ENCODE assay signal across 8 cellular contexts in genomic region chrX:40158036-40158706, GRCh38.
DNase-seq lines count a peak whose midpoint lies in the region; ATAC-seq and TF ChIP-seq lines count a peak whose summit lies in the region.

No MANE protein-coding gene starts in this region.

- POLR2A ChIA-PET in activated CD4-positive, alpha-beta T cell treated with anti-CD3 and anti-CD28 coated beads for 36 hours (lab: Charles Lee), result no interaction called here
- POLR2A ChIA-PET in OCI-LY7 (lab: Charles Lee), result no interaction called here

- intact Hi-C loops in activated CD4-positive, alpha-beta T cell treated with anti-CD3 and anti-CD28 coated beads for 36 hours (cut with DNase I, micrococcal nuclease), result no loop called here
- intact Hi-C loops in OCI-LY7 (cut with micrococcal nuclease; ENCODE audit: unreplicated experiment), result no loop called here
- intact Hi-C loops in thyroid gland (cut with DNase I), result loop anchor here (10.0 kb wide), 1 partner anchor 343 kb away; no protein-coding TSS in a partner anchor

- H3K9me3 Mint-ChIP-seq in activated CD4-positive, alpha-beta T cell treated with anti-CD3 and anti-CD28 coated beads for 36 hours (ENCODE audit: low read depth), result no peaks in the 10 kb centered on the region

- peak overlapping the region; percentile 42 for H3K27ac Mint-ChIP-seq in activated CD4-positive, alpha-beta T cell treated with anti-CD3 and anti-CD28 coated beads for 36 hours

- H3K4me3 Mint-ChIP-seq in activated CD4-positive, alpha-beta T cell treated with anti-CD3 and anti-CD28 coated beads for 36 hours, result peak overlapping the region; percentile 70

- peak; percentile 57 for ATAC-seq in activated CD4-positive, alpha-beta T cell treated with anti-CD3 and anti-CD28 coated beads for 36 hours
- peak; percentile 41 for ATAC-seq in lung (ENCODE audit: insufficient read depth, low FRiP score)

- no peaks in the 10 kb centered on the region for H3K9me2 ChIP-seq in OCI-LY7 (ENCODE audit: insufficient read depth, low read length)

- no peaks in the 10 kb centered on the region for H3K36me3 ChIP-seq in OCI-LY7 (ENCODE audit: insufficient read depth, low read length)
- no peaks in the 10 kb centered on the region for H3K36me3 ChIP-seq in lung (ENCODE audit: control insufficient read depth in 2 of 2, insufficient read depth in 2 of 2, low read length in 2 of 2)
- H3K36me3 ChIP-seq in thyroid gland, result no peaks in the 10 kb centered on the region

- H3K27me3 ChIP-seq in lung (ENCODE audit: control insufficient read depth, insufficient read depth) (peaks cover 1% of the 10 kb centered on the region), thyroid gland (no peaks in the 10 kb centered on the region)

- peak overlapping the region; percentile 78; the same call in 1 of the 2 replicates for H2AFZ ChIP-seq in OCI-LY7 (ENCODE audit: low read length)

- peaks cover 7% of the 10 kb centered on the region for H3K36me3 Mint-ChIP-seq in activated CD4-positive, alpha-beta T cell treated with anti-CD3 and anti-CD28 coated beads for 36 hours (ENCODE audit: low read depth)

- TF ChIP-seq POLR2A in thyroid gland (IDR thresholded peaks at IDR 0.05), result peak in 1 of 2 donors; percentile 44

- H3K9me3 ChIP-seq in OCI-LY7 (ENCODE audit: low read length) (no peaks in the 10 kb centered on the region), lung (ENCODE audit: control insufficient read depth in 2 of 2, insufficient read depth in 1 of 2, low read length in 1 of 2) (peaks cover 0 to 2% of the 10 kb centered on the region in 2 donors), thyroid gland (no peaks in the 10 kb centered on the region)

- H3K4me1 Mint-ChIP-seq in activated CD4-positive, alpha-beta T cell treated with anti-CD3 and anti-CD28 coated beads for 36 hours, result peaks cover 10% of the 10 kb centered on the region

- CTCF ChIA-PET in activated CD4-positive, alpha-beta T cell treated with anti-CD3 and anti-CD28 coated beads for 36 hours (lab: Charles Lee), result no interaction called here
- CTCF ChIA-PET in OCI-LY7 (lab: Charles Lee; ENCODE audit: unreplicated experiment), result no interaction called here

- TF ChIP-seq CTCF in OCI-LY7 (conservative IDR thresholded peaks at IDR 0.05; ENCODE audit: low read length), result 0 out of 2 replicates have a peak, but pooled peaks have one; percentile 24
- TF ChIP-seq CTCF in lung (IDR thresholded peaks at IDR 0.05; ENCODE audit: control extremely low read depth, extremely low read depth), result no peak
- TF ChIP-seq CTCF in thyroid gland (IDR thresholded peaks at IDR 0.05), result peak in 3 of 6 experiments; percentile 60 to 67 (median 65)

- no peaks in the 10 kb centered on the region for H4K20me1 ChIP-seq in OCI-LY7 (ENCODE audit: insufficient read depth, low read length)

- peak; percentile 54 for DNase-seq in activated CD4-positive, alpha-beta T cell treated with anti-CD3 and anti-CD28 coated beads for 36 hours
- no peak for DNase-seq in activated CD4-positive, alpha-beta T cell treated with anti-CD3 and anti-CD28 coated beads, Interleukin-2, amount 50 U/mL, for 1 hour
- DNase-seq in OCI-LY7 (ENCODE audit: low spot score), result peak; percentile 51
- DNase-seq in dermis blood vessel endothelial cell, result peak; percentile 56
- no peak for DNase-seq in lung (ENCODE audit: low spot score)
- peak in 1 of 2 donors; percentile 39 for DNase-seq in thyroid gland
- no peak for DNase-seq in NCI-H128 (lab: John Stamatoyannopoulos, UW; ENCODE audit: unreplicated experiment)
- DNase-seq in NCI-H1694 (lab: John Stamatoyannopoulos, UW), result no peak

- peak overlapping the region; percentile 64 for H3K4me3 ChIP-seq in OCI-LY7 (ENCODE audit: low read depth, low read length, poor library complexity, severe bottlenecking)
- H3K4me3 ChIP-seq in lung, result peak overlapping the region; percentile 35
- peak overlapping the region in 1 of 3 donors; percentile 32 for H3K4me3 ChIP-seq in thyroid gland (replicated peaks in 1 of 3)

- no peaks in the 10 kb centered on the region for H3K79me2 ChIP-seq in OCI-LY7 (ENCODE audit: insufficient read depth, low read depth, low read length)

- 1 to 8% methylated on average over 15 to 68 of the region's 68 CpGs for WGBS in lung, 2 donors
- 0 to 9% methylated on average over 1 to 7 of the region's 68 CpGs for WGBS in thyroid gland, 2 donors

- H3K4me1 ChIP-seq in OCI-LY7 (ENCODE audit: insufficient read depth, low read length, poor library complexity, severe bottlenecking), result peaks cover 38% of the 10 kb centered on the region
- H3K4me1 ChIP-seq in lung (ENCODE audit: control insufficient read depth in 2 of 2, insufficient read depth in 2 of 2, low read length in 2 of 2), result peaks cover 0 to 3% of the 10 kb centered on the region in 2 donors
- H3K4me1 ChIP-seq in thyroid gland, result peaks cover 9 to 19% of the 10 kb centered on the region in 2 donors

- BruUV-seq in OCI-LY7 (replicated peaks; lab: Mats Ljungman, UMichigan), result no TSS peak

- no peaks in the 10 kb centered on the region for H3K27me3 Mint-ChIP-seq in activated CD4-positive, alpha-beta T cell treated with anti-CD3 and anti-CD28 coated beads for 36 hours

- H3K27ac ChIP-seq in OCI-LY7 (ENCODE audit: low read depth, low read length, poor library complexity, severe bottlenecking), result peak overlapping the region; percentile 49
- H3K27ac ChIP-seq in lung (ENCODE audit: low read depth in 1 of 2, low read length in 1 of 2), result peak overlapping the region; percentile 75 to 79
- peak overlapping the region; percentile 66 to 86 (median 76) for H3K27ac ChIP-seq in thyroid gland

- peak overlapping the region; percentile 71 for H3K4me2 ChIP-seq in OCI-LY7 (ENCODE audit: low read length)

Comparison
In these comparisons a context has a peak if more than half of its experiments do, and no peak if none do; other contexts are left out.
1. DNase-seq: peak in activated CD4-positive, alpha-beta T cell treated with anti-CD3 and anti-CD28 coated beads for 36 hours (single experiment), OCI-LY7 (single experiment) and dermis blood vessel endothelial cell (single experiment); none in activated CD4-positive, alpha-beta T cell treated with anti-CD3 and anti-CD28 coated beads, Interleukin-2, amount 50 U/mL, for 1 hour (single experiment), lung (single experiment), NCI-H128 (single experiment) and NCI-H1694 (single experiment).
2. Peak in every context shown above with its lines, with median percentiles within 50 percentile points of each other: H3K27ac ChIP-seq.